ENCODE assay signal across 15 cellular contexts in the genomic region with DNA sequence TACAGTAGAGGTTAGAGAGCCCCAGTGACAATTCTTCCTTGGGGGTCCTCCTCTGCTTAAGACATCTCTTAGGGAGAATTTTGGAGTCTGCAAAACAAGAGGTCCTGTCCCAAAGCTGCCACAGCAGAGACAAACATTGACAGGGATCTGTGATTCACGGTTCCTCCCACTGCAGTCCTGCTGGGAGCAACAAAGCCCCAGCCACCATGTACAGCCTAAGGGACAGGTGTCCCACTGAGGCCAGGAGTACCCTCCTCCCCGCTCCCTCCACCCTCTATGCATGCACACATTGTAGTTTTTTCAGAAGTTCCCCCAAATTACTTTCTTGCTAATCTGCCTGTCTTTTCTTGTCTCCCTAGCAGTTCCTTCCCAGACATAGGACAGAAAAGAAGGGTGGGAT.
"Had no signal": no experiment of that assay in that cellular context is flagged by ENCODE, and none has a peak within 500 bp of the region (broad histone marks: within the 10 kb centered on the region; RNA-seq: fewer than 3 reads in every experiment).

No MANE protein-coding gene starts in this region.

- H3K9me3 Mint-ChIP-seq: stimulated activated naive B cell treated with anti-CD40 and anti-IgM and Interleukin-4, amounts not matched to agents 10 μg/mL and 1 μg/mL and 100 μg/mL, for 72 hours; stimulated activated naive CD8-positive, alpha-beta T cell treated with anti-CD3 and anti-CD28 coated beads, Interleukin-15, amount 100 ng/mL, for 72 hours had no signal

- H3K36me3 ChIP-seq: thoracic aorta, transverse colon had no signal

- H3K4me3 ChIP-seq: hepatocyte, thoracic aorta, transverse colon had no signal

- H3K4me1 Mint-ChIP-seq: central memory CD8-positive, alpha-beta T cell; naive thymus-derived CD4-positive, alpha-beta T cell; stimulated activated naive B cell treated with anti-CD40 and anti-IgM and Interleukin-4, amounts not matched to agents 10 μg/mL and 1 μg/mL and 100 μg/mL, for 72 hours; stimulated activated naive CD8-positive, alpha-beta T cell treated with anti-CD3 and anti-CD28 coated beads, Interleukin-15, amount 100 ng/mL, for 72 hours had no signal

- H3K4me3 Mint-ChIP-seq: central memory CD8-positive, alpha-beta T cell; effector memory CD8-positive, alpha-beta T cell; naive thymus-derived CD4-positive, alpha-beta T cell; nephron progenitor cell; stimulated activated naive B cell treated with anti-CD40 and anti-IgM and Interleukin-4, amounts not matched to agents 10 μg/mL and 1 μg/mL and 100 μg/mL, for 72 hours; stimulated activated naive CD8-positive, alpha-beta T cell treated with anti-CD3 and anti-CD28 coated beads, Interleukin-15, amount 100 ng/mL, for 72 hours had no signal

- H3K9me3 ChIP-seq: thoracic aorta, transverse colon had no signal

- H3K27me3 ChIP-seq: foreskin keratinocyte, hepatocyte, transverse colon had no signal

- H3K27ac Mint-ChIP-seq: effector memory CD8-positive, alpha-beta T cell; naive thymus-derived CD4-positive, alpha-beta T cell; stimulated activated naive B cell treated with anti-CD40 and anti-IgM and Interleukin-4, amounts not matched to agents 10 μg/mL and 1 μg/mL and 100 μg/mL, for 72 hours; stimulated activated naive CD8-positive, alpha-beta T cell treated with anti-CD3 and anti-CD28 coated beads, Interleukin-15, amount 100 ng/mL, for 72 hours had no signal

- DNase-seq: effector memory CD8-positive, alpha-beta T cell; foreskin keratinocyte; kidney glomerular epithelial cell; naive thymus-derived CD4-positive, alpha-beta T cell; nephron progenitor cell; right cardiac atrium; small intestine; stimulated activated CD4-positive, alpha-beta T cell treated with anti-CD3 and anti-CD28 coated beads, Interleukin-2, amount 100 ng/mL, for 48 hours; stimulated activated CD8-positive, alpha-beta memory T cell treated with anti-CD3 and anti-CD28 coated beads, Interleukin-4, amount 100 ng/mL, for 48 hours; stimulated activated naive B cell treated with anti-CD40 and anti-IgM and Interleukin-4, amounts not matched to agents 10 μg/mL and 1 μg/mL and 100 μg/mL, for 72 hours; stimulated activated naive CD8-positive, alpha-beta T cell treated with anti-CD3 and anti-CD28 coated beads, Interleukin-15, amount 100 ng/mL, for 72 hours; transverse colon had no signal

- H3K36me3 Mint-ChIP-seq: naive thymus-derived CD4-positive, alpha-beta T cell; stimulated activated naive B cell treated with anti-CD40 and anti-IgM and Interleukin-4, amounts not matched to agents 10 μg/mL and 1 μg/mL and 100 μg/mL, for 72 hours had no signal

- ATAC-seq: effector memory CD8-positive, alpha-beta T cell; foreskin keratinocyte; naive thymus-derived CD4-positive, alpha-beta T cell; right cardiac atrium; stimulated activated naive B cell treated with anti-CD40 and anti-IgM and Interleukin-4, amounts not matched to agents 10 μg/mL and 1 μg/mL and 100 μg/mL, for 72 hours; stimulated activated naive CD8-positive, alpha-beta T cell treated with anti-CD3 and anti-CD28 coated beads, Interleukin-15, amount 100 ng/mL, for 72 hours had no signal

- H3K4me1 ChIP-seq: foreskin keratinocyte, transverse colon had no signal
